29 cellular contexts compared by ENCODE assay signal in genomic region chr3:65779393-65779792, GRCh38.
"Had no signal": no experiment of that assay in that cellular context is flagged by ENCODE, and none has a peak within 500 bp of the region (broad histone marks: within the 10 kb centered on the region; RNA-seq: fewer than 3 reads in every experiment).

No MANE protein-coding gene starts in this region.

- H3K4me1 Mint-ChIP-seq: activated CD4-positive, alpha-beta T cell treated with anti-CD3 and anti-CD28 coated beads for 36 hours; activated CD8-positive, alpha-beta memory T cell treated with anti-CD3 and anti-CD28 coated beads, Interleukin-2, amount 10 ng/mL, durations not matched to agents 7 days and 5 days; activated naive CD8-positive, alpha-beta T cell treated with anti-CD3 and anti-CD28 coated beads for 36 hours; naive B cell had no signal

- H3K4me1 ChIP-seq: testis had no signal

- H3K27ac ChIP-seq: adrenal gland, brain microvascular endothelial cell, gastrocnemius medialis, hepatocyte, testis, transverse colon had no signal

- H3K27me3 Mint-ChIP-seq: activated CD8-positive, alpha-beta memory T cell treated with anti-CD3 and anti-CD28 coated beads, Interleukin-2, amount 10 ng/mL, durations not matched to agents 7 days and 5 days; activated naive CD8-positive, alpha-beta T cell treated with anti-CD3 and anti-CD28 coated beads for 36 hours; effector memory CD8-positive, alpha-beta T cell; naive B cell had no signal

- H2AFZ ChIP-seq: hepatocyte had no signal

- H3K36me3 Mint-ChIP-seq: activated CD8-positive, alpha-beta memory T cell treated with anti-CD3 and anti-CD28 coated beads, Interleukin-2, amount 10 ng/mL, durations not matched to agents 7 days and 5 days; activated naive CD8-positive, alpha-beta T cell treated with anti-CD3 and anti-CD28 coated beads for 36 hours; naive B cell had no signal

- FAIRE-seq: urothelium cell line had no signal

- H3K9me3 ChIP-seq: adrenal gland, ascending aorta, gastrocnemius medialis, testis, transverse colon had no signal

- H3K9me3 Mint-ChIP-seq: activated naive CD8-positive, alpha-beta T cell treated with anti-CD3 and anti-CD28 coated beads for 36 hours; neural crest cell; T-helper 2 cell treated with Interferon-gamma antibody and Interleukin-4, amounts not matched to agents 5 μg/mL and 100 μg/mL, for 36 hours had no signal

- H3K4me3 ChIP-seq: adrenal gland, ascending aorta, gastrocnemius medialis, hepatocyte, testis, transverse colon had no signal

- H3K4me3 Mint-ChIP-seq: activated CD4-positive, alpha-beta T cell treated with anti-CD3 and anti-CD28 coated beads for 36 hours; activated CD8-positive, alpha-beta memory T cell treated with anti-CD3 and anti-CD28 coated beads, Interleukin-2, amount 10 ng/mL, durations not matched to agents 7 days and 5 days; activated CD8-positive, alpha-beta T cell treated with anti-CD3 and anti-CD28 coated beads, Interleukin-2, amount 10 ng/mL, durations not matched to agents 7 days and 5 days; activated naive CD8-positive, alpha-beta T cell treated with anti-CD3 and anti-CD28 coated beads for 36 hours; effector memory CD8-positive, alpha-beta T cell; neural crest cell; T-helper 2 cell treated with Interferon-gamma antibody and Interleukin-4, amounts not matched to agents 5 μg/mL and 100 μg/mL, for 36 hours had no signal

- H3K4me2 ChIP-seq: hepatocyte had no signal

- H3K27ac Mint-ChIP-seq: activated CD4-positive, alpha-beta T cell treated with anti-CD3 and anti-CD28 coated beads for 36 hours; activated CD8-positive, alpha-beta memory T cell treated with anti-CD3 and anti-CD28 coated beads, Interleukin-2, amount 10 ng/mL, durations not matched to agents 7 days and 5 days; activated CD8-positive, alpha-beta T cell treated with anti-CD3 and anti-CD28 coated beads, Interleukin-2, amount 10 ng/mL, durations not matched to agents 7 days and 5 days; activated naive CD8-positive, alpha-beta T cell treated with anti-CD3 and anti-CD28 coated beads for 36 hours; effector memory CD8-positive, alpha-beta T cell; naive B cell; T-helper 2 cell treated with Interferon-gamma antibody and Interleukin-4, amounts not matched to agents 5 μg/mL and 100 μg/mL, for 36 hours had no signal

- H3K27me3 ChIP-seq: adrenal gland, ascending aorta, brain microvascular endothelial cell, gastrocnemius medialis, hepatocyte, testis, transverse colon had no signal

- DNase-seq: activated CD4-positive, alpha-beta T cell treated with anti-CD3 and anti-CD28 coated beads for 36 hours; activated CD4-positive, CD25-positive, alpha-beta regulatory T cell; activated CD8-positive, alpha-beta memory T cell treated with anti-CD3 and anti-CD28 coated beads, Interleukin-2, amount 10 ng/mL, durations not matched to agents 7 days and 5 days; activated CD8-positive, alpha-beta T cell treated with anti-CD3 and anti-CD28 coated beads, Interleukin-2, amount 10 ng/mL, durations not matched to agents 7 days and 5 days; activated effector memory CD4-positive, alpha-beta T cell treated with Interleukin-2 at 50 U/mL for 16 hours; activated naive CD4-positive, alpha-beta T cell treated with Interleukin-2 at 50 U/mL for 16 hours; activated naive CD8-positive, alpha-beta T cell treated with anti-CD3 and anti-CD28 coated beads for 36 hours; activated T-cell treated with anti-CD3 and anti-CD28 coated beads, Interleukin-2, amount 50 U/mL, for 48 hours; adrenal gland; brain microvascular endothelial cell; caudate nucleus; cortex of kidney; effector memory CD8-positive, alpha-beta T cell; erythroblast; gastrocnemius medialis; glutamatergic neuron; islet precursor cell; left ventricle myocardium superior; naive B cell; nucleus accumbens; stimulated activated CD4-positive, alpha-beta T cell treated with anti-CD3 and anti-CD28 coated beads, Interleukin-2, amount 100 ng/mL, for 48 hours; stimulated activated naive CD4-positive, alpha-beta T cell treated with Interleukin-2 at 50 U/mL for 16 hours; testis; transverse colon had no signal

- H3K36me3 ChIP-seq: adrenal gland, ascending aorta, brain microvascular endothelial cell, gastrocnemius medialis, transverse colon had no signal

- ATAC-seq: activated CD4-positive, alpha-beta T cell treated with anti-CD3 and anti-CD28 coated beads for 36 hours; activated CD8-positive, alpha-beta memory T cell treated with anti-CD3 and anti-CD28 coated beads, Interleukin-2, amount 10 ng/mL, durations not matched to agents 7 days and 5 days; activated CD8-positive, alpha-beta T cell treated with anti-CD3 and anti-CD28 coated beads, Interleukin-2, amount 10 ng/mL, durations not matched to agents 7 days and 5 days; effector memory CD8-positive, alpha-beta T cell; gastrocnemius medialis; left ventricle myocardium superior had no signal
